18 cellular contexts compared by ENCODE assay signal in genomic region chr22:50500452-50500851, GRCh38. TPM values are rescaled to one million over a fixed set of nuclear protein-coding genes. Genes with fewer than 3 reads are reported as not detected.
DNase-seq lines count a peak whose midpoint lies in the region; ATAC-seq and TF ChIP-seq lines count a peak whose summit lies in the region.
"Had no signal": no experiment of that assay in that cellular context is flagged by ENCODE, and none has a peak within 500 bp of the region (broad histone marks: within the 10 kb centered on the region; RNA-seq: fewer than 3 reads in every experiment).

No MANE protein-coding gene starts in this region.

- 61 to 75% (median 63%) methylated on average over 12 of the region's 12 CpGs for WGBS in adrenal gland, 4 donors
- 95% methylated on average over 12 of the region's 12 CpGs for WGBS in hepatocyte (ENCODE audit: low lambda C conversion rate, missing lambda C conversion rate)

- no peaks in the 10 kb centered on the region for H4K20me1 ChIP-seq in hepatocyte (ENCODE audit: insufficient read depth, poor library complexity, severe bottlenecking)

- H3K4me3 ChIP-seq in adrenal gland: no peak overlapping the region
- H3K4me3 ChIP-seq in hepatocyte: no peak overlapping the region
- H3K4me3 ChIP-seq: A549, GM12878, GM23248, HAP-1 had no signal

- H3K4me1 ChIP-seq in adrenal gland (replicated peaks in 1 of 2) (peaks cover 0 to 4% of the 10 kb centered on the region in 2 donors), hepatocyte (ENCODE audit: insufficient read depth) (peaks cover 4% of the 10 kb centered on the region)

- no peak for TF ChIP-seq CTCF in adrenal gland (IDR thresholded peaks at IDR 0.05)
- TF ChIP-seq CTCF in hepatocyte (IDR thresholded peaks at IDR 0.05; ENCODE audit: poor library complexity): no peak

- no peak for ATAC-seq in GM18909 (IDR thresholded peaks at IDR 0.05; ENCODE audit: poor library complexity, unreplicated experiment)
- ATAC-seq: A549, GM12878, HepG2 had no signal

- H2AFZ ChIP-seq in hepatocyte: no peak overlapping the region
- H2AFZ ChIP-seq: GM23248 had no signal

- no peaks in the 10 kb centered on the region for H3K79me2 ChIP-seq in hepatocyte

- no peak overlapping the region for H3K4me2 ChIP-seq in hepatocyte
- H3K4me2 ChIP-seq: A549 had no signal

- no peak for TF ChIP-seq POLR2A in adrenal gland (IDR thresholded peaks at IDR 0.05)

- H3K9me2 ChIP-seq in hepatocyte (replicated peaks; ENCODE audit: insufficient read depth): no peaks in the 10 kb centered on the region

- H3K27me3 ChIP-seq in adrenal gland (no peaks in the 10 kb centered on the region), hepatocyte (no peaks in the 10 kb centered on the region)

- H3K27ac ChIP-seq in adrenal gland (peak overlapping the region in 1 of 5 donors; percentile 12), hepatocyte (no peak overlapping the region)
- H3K27ac ChIP-seq: A549, C4-2B, GM23248 had no signal

- H3K36me3 ChIP-seq in adrenal gland (replicated peaks in 1 of 2): peaks cover 0 to 26% of the 10 kb centered on the region in 2 donors
- H3K36me3 ChIP-seq in hepatocyte (replicated peaks; ENCODE audit: insufficient read depth, low read depth): no peaks in the 10 kb centered on the region

- intact Hi-C loops in adrenal gland (cut with DNase I): no loop called here

- DNase-seq in Daoy (ENCODE audit: low read depth) (peak; percentile 4), adrenal gland (peak in 5 of 7 donors; percentile 49 to 68 (median 61)), hepatocyte (ENCODE audit: low spot score) (peak; percentile 5), hypothalamus (lab: John Stamatoyannopoulos, UW) (no peak), NCI-H2081 (lab: John Stamatoyannopoulos, UW) (no peak)
- DNase-seq: AML-193; CD4-positive, alpha-beta T cell; DMS79 treated with DMSO at 0.1 percent for 48 hours; EL; GM23248 had no signal

- no peaks in the 10 kb centered on the region for H3K9me3 ChIP-seq in adrenal gland (replicated peaks in 1 of 3)
- no peaks in the 10 kb centered on the region for H3K9me3 ChIP-seq in hepatocyte (ENCODE audit: low read depth)
- H3K9me3 ChIP-seq: A549, HAP-1 had no signal

RNA-seq across cellular contexts. Expression of gene LMF2, which starts 7.0 kb away (rescaled TPM):
- 13.9 and 25.4 TPM in 2 replicates for total RNA-seq in Daoy (2014; rRNA removed; shearing (Covaris generic))
- total RNA-seq in adrenal gland (10 to 100 TPM; 47.5 to 91.0 (median 78.3) TPM), hepatocyte (22.4 and 32.8 TPM in 2 replicates)
- polyA plus RNA-seq in adrenal gland (100 to 1,000 TPM in 1 of 3 donors, 10 to 100 TPM in 1, 1 to 10 TPM in 1; 6.3 to 120 (median 90.3) TPM), hepatocyte (97.6 and 128 TPM in 2 replicates)

RNA-seq across cellular contexts. Expression of gene NCAPH2, which starts 7.6 kb away (rescaled TPM):
- total RNA-seq in Daoy (2014; rRNA removed; shearing (Covaris generic)): 70.7 and 85.0 TPM in 2 replicates
- total RNA-seq in adrenal gland (10 to 100 TPM; 22.9 to 40.2 (median 32.6) TPM), hepatocyte (24.4 and 25.6 TPM in 2 replicates)
- polyA plus RNA-seq in adrenal gland (10 to 100 TPM; 13.8 to 90.5 (median 56.2) TPM), hepatocyte (40.6 and 48.0 TPM in 2 replicates)

RNA-seq across cellular contexts. Expression of gene MIOX, which starts 13.8 kb away (rescaled TPM):
- total RNA-seq in Daoy (2014; rRNA removed; shearing (Covaris generic)): not detected in 2 replicates
- total RNA-seq in adrenal gland (not detected), hepatocyte (not detected in 2 replicates)
- polyA plus RNA-seq in adrenal gland (not detected), hepatocyte (not detected in 2 replicates)
- total RNA-seq: CD4-positive, alpha-beta T cell; GM12878; GM23248; H4 had no signal

RNA-seq across cellular contexts. Expression of gene ADM2, which starts 19.1 kb away (rescaled TPM):
- total RNA-seq in Daoy (2014; rRNA removed; shearing (Covaris generic)): 0.03 and 0.23 TPM in 2 replicates
- under 1 TPM in 5 of 8 donors, not detected in 3; 0.14 to 0.54 (median 0.25) TPM for total RNA-seq in adrenal gland
- polyA plus RNA-seq in adrenal gland: under 1 TPM in 2 of 3 donors, not detected in 1; 0.07 to 0.48 TPM
- total RNA-seq in hepatocyte: 3.0 and 4.1 TPM in 2 replicates
- polyA plus RNA-seq in hepatocyte: 5.0 and 5.1 TPM in 2 replicates
- total RNA-seq: G401 had no signal

RNA-seq across cellular contexts. Expression of gene SCO2, which starts 24.9 kb away (rescaled TPM):
- 9.4 and 11.5 TPM in 2 replicates for total RNA-seq in Daoy (2014; rRNA removed; shearing (Covaris generic))
- total RNA-seq in adrenal gland (1 to 10 TPM in 6 of 8 donors, not detected in 2; 1.2 to 7.8 (median 4.1) TPM), hepatocyte (2.0 and 4.1 TPM in 2 replicates)
- polyA plus RNA-seq in adrenal gland (1 to 10 TPM in 2 of 3 donors, not detected in 1; 1.2 to 4.0 TPM), hepatocyte (9.7 and 11.2 TPM in 2 replicates)

Comparison
In these comparisons a context has a peak if more than half of its experiments do, and no peak if none do; other contexts are left out.
1. DNase-seq: peak in Daoy (single experiment), adrenal gland (5 of 7) and hepatocyte (single experiment); none in hypothalamus (0 of 51) and NCI-H2081 (0 of 2).